1 cellular context compared by ENCODE assay signal in the genomic region with DNA sequence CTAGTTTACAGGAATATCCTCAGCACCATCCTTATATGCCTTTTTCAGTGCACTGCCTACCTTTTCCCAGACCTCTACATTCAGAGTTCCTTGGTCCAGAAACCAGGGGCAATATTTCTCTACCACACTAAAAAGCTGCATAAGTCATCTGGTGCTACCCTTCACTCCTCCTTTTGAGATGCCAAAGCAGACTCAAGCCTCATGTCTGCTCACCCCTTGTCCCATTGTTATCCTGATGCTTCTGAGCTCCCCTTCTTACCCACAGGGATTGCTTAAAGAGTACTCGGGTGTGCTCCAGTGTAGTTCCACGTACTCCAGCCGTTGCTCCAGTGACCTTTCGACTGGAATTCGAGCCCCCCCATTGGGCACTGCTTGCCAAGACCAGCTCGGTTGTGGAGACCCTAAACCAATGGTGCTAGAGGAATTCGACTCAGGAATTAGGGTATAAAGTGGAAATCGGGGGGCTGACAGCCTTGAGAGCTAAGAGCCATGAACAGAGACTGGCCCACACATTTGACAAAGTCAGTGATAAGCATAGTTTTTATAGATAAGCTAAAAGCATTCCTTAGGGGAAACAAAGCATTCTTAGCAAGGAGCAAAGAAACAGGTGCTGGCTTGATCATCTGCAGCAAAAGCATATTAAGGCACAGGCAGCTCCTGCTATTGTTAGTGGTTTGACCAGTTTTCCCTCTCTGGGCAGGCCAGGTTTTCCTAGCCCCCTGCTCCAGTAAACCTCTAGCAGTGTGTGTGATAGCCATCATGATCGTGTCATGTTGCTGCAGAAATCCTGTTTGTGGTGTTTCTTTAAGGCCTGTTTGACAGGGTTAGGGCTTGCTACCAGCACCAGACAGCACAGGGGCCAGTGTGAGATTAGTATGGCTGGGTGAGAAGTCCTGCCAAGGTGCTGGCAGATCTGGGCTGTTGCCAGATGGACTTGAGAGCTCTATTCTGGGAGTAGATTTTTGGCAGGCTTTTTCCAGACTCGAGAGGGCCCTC.
TF ChIP-seq lines count a peak whose summit lies in the region.

No MANE protein-coding gene starts in this region.

TF ChIP-seq in IMR-90, 13 proteins besides CTCF, POLR2A, EP300 and RAD21:
- TF ChIP-seq, protein P1, sequence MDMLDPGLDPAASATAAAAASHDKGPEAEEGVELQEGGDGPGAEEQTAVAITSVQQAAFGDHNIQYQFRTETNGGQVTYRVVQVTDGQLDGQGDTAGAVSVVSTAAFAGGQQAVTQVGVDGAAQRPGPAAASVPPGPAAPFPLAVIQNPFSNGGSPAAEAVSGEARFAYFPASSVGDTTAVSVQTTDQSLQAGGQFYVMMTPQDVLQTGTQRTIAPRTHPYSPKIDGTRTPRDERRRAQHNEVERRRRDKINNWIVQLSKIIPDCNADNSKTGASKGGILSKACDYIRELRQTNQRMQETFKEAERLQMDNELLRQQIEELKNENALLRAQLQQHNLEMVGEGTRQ (IDR thresholded peaks at IDR 0.05; ENCODE audit: low read depth, low read length) = no peak
- TF ChIP-seq NFE2L2 (IDR thresholded peaks at IDR 0.05; ENCODE audit: low read depth, low read length) (no peak), MXI1 (IDR thresholded peaks at IDR 0.05; ENCODE audit: borderline replicate concordance, low read depth, low read length) (no peak), BHLHE40 (IDR thresholded peaks at IDR 0.05; ENCODE audit: low read depth, low read length) (no peak), SMC3 (IDR thresholded peaks at IDR 0.05; ENCODE audit: low read depth, low read length) (no peak)
TF ChIP-seq in IMR-90: peak in this region for 0.
